Comparison of ENCODE assay signal across 23 cellular contexts in the genomic region with DNA sequence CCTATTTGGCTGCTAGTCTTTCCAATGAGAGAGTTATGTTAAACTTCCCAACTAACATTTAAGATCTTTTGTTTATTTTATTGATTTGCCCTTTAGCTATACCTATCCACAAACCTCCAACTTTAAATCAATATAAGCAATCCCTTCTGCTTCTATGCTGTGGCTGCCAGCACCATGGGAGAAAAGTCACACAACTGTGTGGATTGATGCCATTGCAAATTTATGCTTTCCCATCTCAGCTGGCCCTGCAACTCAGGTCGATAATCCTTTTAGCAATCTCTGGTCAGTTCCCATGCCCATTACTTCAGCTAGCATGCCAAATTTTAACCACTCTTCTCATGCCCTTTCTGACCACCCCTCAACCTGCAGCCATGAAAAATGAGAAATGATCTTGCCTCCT.
DNase-seq lines count a peak whose midpoint lies in the region; ATAC-seq and TF ChIP-seq lines count a peak whose summit lies in the region.
"Had no signal": no experiment of that assay in that cellular context is flagged by ENCODE, and none has a peak within 500 bp of the region (broad histone marks: within the 10 kb centered on the region; RNA-seq: fewer than 3 reads in every experiment).

No MANE protein-coding gene starts in this region.

- H3K4me1 Mint-ChIP-seq in Calu3 (ENCODE audit: low read depth, unreplicated experiment) (peaks cover 56% of the 10 kb centered on the region), mesothelial cell of epicardium (peaks cover 45% of the 10 kb centered on the region), progenitor cell of endocrine pancreas (ENCODE audit: low read depth) (peaks cover 64% of the 10 kb centered on the region)
- H3K4me1 Mint-ChIP-seq in activated naive CD8-positive, alpha-beta T cell treated with anti-CD3 and anti-CD28 coated beads for 36 hours: peaks cover 9% of the 10 kb centered on the region

- intact Hi-C loops in Calu3 (cut with micrococcal nuclease; ENCODE audit: unreplicated experiment): loop anchor here (1.0 to 5.0 kb wide), 3 partner anchors 23 to 215 kb away; no protein-coding TSS in a partner anchor

- no peak for TF ChIP-seq POLR2A in GM18505 (IDR thresholded peaks at IDR 0.05; ENCODE audit: borderline replicate concordance, extremely low read depth, insufficient read depth, insufficient read length)

- H3K9me3 Mint-ChIP-seq in Calu3 (ENCODE audit: low read depth, unreplicated experiment): peaks cover 3% of the 10 kb centered on the region
- no peaks in the 10 kb centered on the region for H3K9me3 Mint-ChIP-seq in mesothelial cell of epicardium
- H3K9me3 Mint-ChIP-seq in progenitor cell of endocrine pancreas (ENCODE audit: low read depth): peaks cover 10% of the 10 kb centered on the region
- H3K9me3 Mint-ChIP-seq in activated naive CD8-positive, alpha-beta T cell treated with anti-CD3 and anti-CD28 coated beads for 36 hours: no peaks in the 10 kb centered on the region

- H3K4me3 Mint-ChIP-seq in Calu3 (ENCODE audit: low read depth, unreplicated experiment): peak overlapping the region; percentile 42
- no peak overlapping the region for H3K4me3 Mint-ChIP-seq in mesothelial cell of epicardium
- peak overlapping the region; percentile 32 for H3K4me3 Mint-ChIP-seq in progenitor cell of endocrine pancreas (ENCODE audit: low read depth)
- H3K4me3 Mint-ChIP-seq in activated naive CD8-positive, alpha-beta T cell treated with anti-CD3 and anti-CD28 coated beads for 36 hours: no peak overlapping the region
- H3K4me3 Mint-ChIP-seq: naive thymus-derived CD8-positive, alpha-beta T cell had no signal

- H3K36me3 Mint-ChIP-seq in Calu3 (ENCODE audit: insufficient read depth, unreplicated experiment): peaks cover 12% of the 10 kb centered on the region
- no peaks in the 10 kb centered on the region for H3K36me3 Mint-ChIP-seq in mesothelial cell of epicardium
- H3K36me3 Mint-ChIP-seq in progenitor cell of endocrine pancreas (ENCODE audit: insufficient read depth): peaks cover 11% of the 10 kb centered on the region
- no peaks in the 10 kb centered on the region for H3K36me3 Mint-ChIP-seq in activated naive CD8-positive, alpha-beta T cell treated with anti-CD3 and anti-CD28 coated beads for 36 hours
- H3K36me3 Mint-ChIP-seq: naive thymus-derived CD8-positive, alpha-beta T cell had no signal

- TSS peak; percentile 70 for BruUV-seq in Calu3 (replicated peaks; lab: Mats Ljungman, UMichigan)

- DNase-seq in Calu3 (peak; percentile 34), astrocyte of the hippocampus (ENCODE audit: low read depth, low spot score) (peak; percentile 30), mesothelial cell of epicardium (ENCODE audit: low spot score in 2 of 2, unreplicated experiment in 2 of 2) (no peak), progenitor cell of endocrine pancreas (ENCODE audit: low spot score, unreplicated experiment) (no peak)
- no peak for DNase-seq in activated CD8-positive, alpha-beta memory T cell treated with anti-CD3 and anti-CD28 coated beads, Interleukin-2, amount 50 U/mL, for 4 hours
- no peak for DNase-seq in activated naive CD8-positive, alpha-beta T cell treated with anti-CD3 and anti-CD28 coated beads for 36 hours
- DNase-seq: activated CD4-positive, alpha-beta T cell treated with anti-CD3 and anti-CD28 coated beads, Interleukin-2, amount 50 U/mL, for 4 hours; activated CD4-positive, CD25-positive, alpha-beta regulatory T cell; activated naive CD4-positive, alpha-beta T cell treated with anti-CD3 and anti-CD28 coated beads, Interleukin-2, amount 50 U/mL, for 16 hours; anterior cingulate cortex; dorsolateral prefrontal cortex; KBM-7; mammary epithelial cell; MM.1S; naive thymus-derived CD8-positive, alpha-beta T cell; NCI-H1417; NCI-H510A treated with DMSO at 0.1 percent for 48 hours; posterior cingulate gyrus; SIG-M5; stimulated activated CD4-positive, alpha-beta T cell treated with anti-CD3 and anti-CD28 coated beads, Interleukin-2, amount 100 ng/mL, for 24 hours had no signal

- peak overlapping the region; percentile 84 for H3K27ac Mint-ChIP-seq in Calu3 (ENCODE audit: unreplicated experiment)
- peak overlapping the region; percentile 74 for H3K27ac Mint-ChIP-seq in mesothelial cell of epicardium
- H3K27ac Mint-ChIP-seq in progenitor cell of endocrine pancreas: peak overlapping the region; percentile 98
- H3K27ac Mint-ChIP-seq in activated naive CD8-positive, alpha-beta T cell treated with anti-CD3 and anti-CD28 coated beads for 36 hours: no peak overlapping the region
- H3K27ac Mint-ChIP-seq: naive thymus-derived CD8-positive, alpha-beta T cell had no signal

- no peak for TF ChIP-seq CTCF in Calu3 (IDR thresholded peaks at IDR 0.05; ENCODE audit: unreplicated experiment)
- TF ChIP-seq CTCF in mesothelial cell of epicardium (IDR thresholded peaks at IDR 0.05; ENCODE audit: unreplicated experiment): no peak
- no peak for TF ChIP-seq CTCF in progenitor cell of endocrine pancreas (IDR thresholded peaks at IDR 0.05; ENCODE audit: unreplicated experiment)

- H3K27me3 Mint-ChIP-seq in Calu3 (ENCODE audit: unreplicated experiment) (no peaks in the 10 kb centered on the region), mesothelial cell of epicardium (ENCODE audit: low read depth) (peaks cover 3% of the 10 kb centered on the region), progenitor cell of endocrine pancreas (no peaks in the 10 kb centered on the region)
- H3K27me3 Mint-ChIP-seq in activated naive CD8-positive, alpha-beta T cell treated with anti-CD3 and anti-CD28 coated beads for 36 hours: peaks cover 7% of the 10 kb centered on the region

- ATAC-seq in esophagus mucosa (no peak), GM18505 (IDR thresholded peaks at IDR 0.05; ENCODE audit: unreplicated experiment) (no peak)
- ATAC-seq: naive thymus-derived CD8-positive, alpha-beta T cell; Panc1 had no signal

- CTCF ChIA-PET in Calu3 (lab: Charles Lee): interaction anchor here (0.6 to 1.8 kb wide), 5 partner anchors 10 to 448 kb away, joined by 3 to 10 read pairs (median 5); no protein-coding TSS in a partner anchor

Comparison
In these comparisons a context has a peak if more than half of its experiments do, and no peak if none do; other contexts are left out.
1. DNase-seq: peak in Calu3 (single experiment) and astrocyte of the hippocampus (single experiment); none in mesothelial cell of epicardium (0 of 2), progenitor cell of endocrine pancreas (single experiment), activated CD8-positive, alpha-beta memory T cell treated with anti-CD3 and anti-CD28 coated beads, Interleukin-2, amount 50 U/mL, for 4 hours (single experiment) and activated naive CD8-positive, alpha-beta T cell treated with anti-CD3 and anti-CD28 coated beads for 36 hours (single experiment).
2. H3K4me3 Mint-ChIP-seq: peak in Calu3 (single experiment) and progenitor cell of endocrine pancreas (single experiment); none in mesothelial cell of epicardium (single experiment) and activated naive CD8-positive, alpha-beta T cell treated with anti-CD3 and anti-CD28 coated beads for 36 hours (single experiment).